In genomic region chr20:13995841-13996240, GRCh38 we compare ENCODE assay signal across 9 cellular contexts. TPM values are rescaled to one million over a fixed set of nuclear protein-coding genes. Genes with fewer than 3 reads are reported as not detected.
DNase-seq lines count a peak whose midpoint lies in the region; ATAC-seq and TF ChIP-seq lines count a peak whose summit lies in the region.
"Had no signal": no experiment of that assay in that cellular context is flagged by ENCODE, and none has a peak within 500 bp of the region (broad histone marks: within the 10 kb centered on the region; RNA-seq: fewer than 3 reads in every experiment).

No MANE protein-coding gene starts in this region.

- peak overlapping the region; percentile 14 for H3K9ac ChIP-seq in muscle layer of colon (ENCODE audit: low read length)

- H3K4me3 ChIP-seq in epithelial cell of proximal tubule (ENCODE audit: low read depth, low read length), result peak overlapping the region; percentile 83
- H3K4me3 ChIP-seq in muscle layer of colon (ENCODE audit: low read depth in 1 of 2, low read length in 2 of 2), result peak overlapping the region; percentile 60 to 77

- H3K4me1 ChIP-seq in muscle layer of colon (ENCODE audit: insufficient read depth, low read length), result no peaks in the 10 kb centered on the region

- H3K27me3 ChIP-seq in muscle layer of colon (ENCODE audit: control insufficient read depth in 1 of 2, insufficient read depth in 2 of 2, low read length in 2 of 2), result no peaks in the 10 kb centered on the region

- peak overlapping the region; percentile 32 for H3K27ac ChIP-seq in muscle layer of colon (ENCODE audit: low read depth, low read length)

- TF ChIP-seq CTCF in epithelial cell of proximal tubule (conservative IDR thresholded peaks at IDR 0.05; ENCODE audit: low read depth, low read length), result no peak

- ATAC-seq in GM18511 (IDR thresholded peaks at IDR 0.05; ENCODE audit: unreplicated experiment) (no peak), GM21737 (IDR thresholded peaks at IDR 0.05; ENCODE audit: unreplicated experiment) (no peak)

- no peaks in the 10 kb centered on the region for H3K9me3 ChIP-seq in muscle layer of colon (ENCODE audit: low read length)

- DNase-seq in NCI-H524 (lab: John Stamatoyannopoulos, UW), result peak; percentile 33 to 78
- no peak for DNase-seq in NCI-H524 treated with DMSO at 0.1 percent for 48 hours (lab: John Stamatoyannopoulos, UW)
- DNase-seq in NOMO-1 treated with DMSO at 0.1 percent for 48 hours (lab: John Stamatoyannopoulos, UW; ENCODE audit: unreplicated experiment), result peak; percentile 25
- DNase-seq in epithelial cell of proximal tubule (ENCODE audit: low read depth), result no peak
- DNase-seq in amniotic stem cell (lab: John Stamatoyannopoulos, UW), result no peak
- DNase-seq: DND-41 had no signal

- no peaks in the 10 kb centered on the region for H3K36me3 ChIP-seq in muscle layer of colon (ENCODE audit: insufficient read depth, low read length)

RNA-seq across cellular contexts. Expression of gene MACROD2, which starts 0.5 kb away (rescaled TPM):
- total RNA-seq in epithelial cell of proximal tubule, result 0.23 and 0.51 TPM in 2 replicates

RNA-seq across cellular contexts. Expression of gene SEL1L2, which starts 5.4 kb away (rescaled TPM):
- not detected in 2 replicates for total RNA-seq in epithelial cell of proximal tubule

Comparison
In these comparisons a context has a peak if more than half of its experiments do, and no peak if none do; other contexts are left out.
1. DNase-seq: peak in NCI-H524 (2 of 2) and NOMO-1 treated with DMSO at 0.1 percent for 48 hours (single experiment); none in NCI-H524 treated with DMSO at 0.1 percent for 48 hours (single experiment), epithelial cell of proximal tubule (single experiment) and amniotic stem cell (single experiment).